In genomic region chr18:12657849-12658829, GRCh38 we compare ENCODE assay signal across 8 cellular contexts. TPM values are rescaled to one million over a fixed set of nuclear protein-coding genes. Genes with fewer than 3 reads are reported as not detected.
DNase-seq lines count a peak whose midpoint lies in the region; ATAC-seq lines count a peak whose summit lies in the region.

TSS of gene SPIRE1 (minus strand) at chr18:12658107. CDS start at chr18:12657866, 241 bp downstream.

- peaks cover 7% of the 10 kb centered on the region in 2 donors for H3K4me1 ChIP-seq in muscle layer of duodenum (ENCODE audit: control insufficient read depth in 1 of 2, insufficient read depth in 2 of 2, low read length in 2 of 2)

- peak within 1 kb of the TSS; percentile 74 for H3K4me3 ChIP-seq in muscle layer of duodenum (ENCODE audit: low read depth in 1 of 2, low read length in 2 of 2)

- no peaks in the 10 kb centered on the region for H3K36me3 ChIP-seq in muscle layer of duodenum (ENCODE audit: control insufficient read depth in 1 of 2, insufficient read depth in 2 of 2, low read length in 2 of 2)

- ATAC-seq in GM18502 (IDR thresholded peaks at IDR 0.05; ENCODE audit: poor library complexity, unreplicated experiment) (peak; percentile 76), HG03025 (IDR thresholded peaks at IDR 0.05; ENCODE audit: low FRiP score, unreplicated experiment) (peak; percentile 67)

- peak within 1 kb of the TSS; percentile 80 for H3K27ac ChIP-seq in muscle layer of duodenum (ENCODE audit: low read length)
- H3K27ac ChIP-seq in substantia nigra (ENCODE audit: low read depth, low read length, poor library complexity, severe bottlenecking) = peak within 1 kb of the TSS; percentile 82

- no peaks in the 10 kb centered on the region for H3K9me3 ChIP-seq in muscle layer of duodenum (ENCODE audit: control insufficient read depth in 1 of 2, low read length in 2 of 2)

- no peaks in the 10 kb centered on the region for H3K27me3 ChIP-seq in muscle layer of duodenum (ENCODE audit: low read depth, low read length)

- DNase-seq in A172 (ENCODE audit: low spot score) = peak; percentile 44
- DNase-seq in NCI-H82 (lab: John Stamatoyannopoulos, UW) = peak; percentile 84
- peak; percentile 13 for DNase-seq in activated T-helper 1 cell treated with Interleukin-2 at 50 U/mL for 16 hours (ENCODE audit: low read depth)
- peak; percentile 80 for DNase-seq in fibroblast of gingiva (ENCODE audit: low read depth)
- peak in 48 of 49 donors; percentile 11 to 86 (median 64) for DNase-seq in substantia nigra (lab: John Stamatoyannopoulos, UW)

RNA-seq across cellular contexts. Expression of gene SPIRE1, which starts in this region (rescaled TPM):
- total RNA-seq in A172 (2014; rRNA removed; shearing (Covaris generic)) = 30.4 and 33.9 TPM in 2 replicates

Comparison
In these comparisons a context has a peak if more than half of its experiments do, and no peak if none do; other contexts are left out.
1. Peak in every context shown above with its lines: DNase-seq, ATAC-seq, H3K4me3 ChIP-seq and H3K27ac ChIP-seq.
2. DNase-seq: peak in every context shown above with its lines; median percentile 84 in NCI-H82; 80 in fibroblast of gingiva; 64 in substantia nigra; 44 in A172; 13 in activated T-helper 1 cell treated with Interleukin-2 at 50 U/mL for 16 hours.